8 cellular contexts compared by ENCODE assay signal in the genomic region with DNA sequence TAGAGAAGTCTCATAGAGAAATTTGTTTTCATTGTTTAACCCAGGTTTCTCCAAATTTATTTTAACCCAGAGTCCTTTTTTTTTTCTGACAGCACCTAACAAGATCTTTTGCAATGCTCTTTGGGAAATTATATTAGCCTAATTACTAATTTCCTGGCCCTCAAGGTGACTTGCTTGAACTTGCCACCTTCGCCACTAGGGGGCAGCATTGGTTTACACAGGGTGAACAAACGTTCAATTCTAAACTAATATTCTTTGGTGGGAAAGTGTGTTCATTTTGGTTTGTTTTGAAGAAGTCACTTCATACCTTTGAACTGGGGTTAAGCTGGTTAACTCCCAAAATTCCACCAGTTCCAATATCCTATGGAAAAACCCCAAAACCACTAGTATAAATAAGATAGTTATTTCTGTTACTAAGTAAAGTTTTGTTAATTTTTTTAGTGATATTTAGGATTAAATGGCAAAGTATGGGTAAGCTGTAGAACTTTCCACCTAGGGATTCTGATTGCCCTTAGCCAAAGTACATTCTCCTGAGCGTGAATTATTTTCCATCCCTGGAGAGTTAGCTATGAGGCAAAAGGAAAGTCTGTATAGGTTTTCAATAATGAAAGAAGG. TPM values are rescaled to one million over a fixed set of nuclear protein-coding genes. Genes with fewer than 3 reads are reported as not detected.
DNase-seq lines count a peak whose midpoint lies in the region; ATAC-seq, FAIRE-seq and TF ChIP-seq lines count a peak whose summit lies in the region.

No MANE protein-coding gene starts in this region.

- H3K9me3 ChIP-seq in A549, result no peaks in the 10 kb centered on the region
- H3K9me3 ChIP-seq in ovary, result no peaks in the 10 kb centered on the region
- no peaks in the 10 kb centered on the region for H3K9me3 ChIP-seq in tibial nerve

- H3K27me3 ChIP-seq in ovary, result no peaks in the 10 kb centered on the region
- H3K27me3 ChIP-seq in tibial nerve, result no peaks in the 10 kb centered on the region

- peak; percentile 30 to 76 for DNase-seq in A549 (ENCODE audit: low read depth in 1 of 2, low spot score in 1 of 2)
- peak; percentile 26 for DNase-seq in GM18507 (ENCODE audit: extremely low spot score, insufficient read length, low read depth)
- DNase-seq in KG1 (lab: John Stamatoyannopoulos, UW), result peak; percentile 48
- peak; percentile 58 for DNase-seq in RPMI7951 (ENCODE audit: low read depth)
- DNase-seq in activated T-helper 1 cell treated with anti-CD3 and anti-CD28 coated beads, Interleukin-2, amount 50 U/mL, for 16 hours (ENCODE audit: low read depth in 1 of 2, low spot score in 1 of 2), result peak; percentile 54 to 77
- DNase-seq in frontal cortex (ENCODE audit: low spot score in 2 of 2), result peak; percentile 16 to 58
- peak; percentile 70 to 85 (median 82) for DNase-seq in ovary
- peak; percentile 76 to 90 for DNase-seq in tibial nerve (ENCODE audit: low spot score in 2 of 2)

- POLR2A ChIA-PET in A549 (lab: Yijun Ruan, JAX), result no interaction called here

- no peak overlapping the region for H3K27ac ChIP-seq in A549
- no peak overlapping the region for H3K27ac ChIP-seq in ovary
- no peak overlapping the region for H3K27ac ChIP-seq in tibial nerve

- H3K4me1 ChIP-seq in A549 (no peaks in the 10 kb centered on the region), ovary (ENCODE audit: insufficient read depth) (no peaks in the 10 kb centered on the region), tibial nerve (peaks cover 0 to 4% (median 0%) of the 10 kb centered on the region in 4 donors)

- CTCF ChIA-PET in A549 (lab: Yijun Ruan, JAX), result interaction anchor here (0.6 to 3.6 kb wide), 21 partner anchors 10 to 792 kb away, joined by 3 to 42 read pairs (median 4); a partner anchor contains a TSS

- H3K4me3 ChIP-seq in A549 (no peak overlapping the region), ovary (no peak overlapping the region), tibial nerve (no peak overlapping the region)

- ATAC-seq in A549, result peak in 1 of 2 experiments; percentile 76; a peak in 3 of 6 replicates

- FAIRE-seq in A549 (lab: Jason Lieb, UNC) (no peak), GM18507 (lab: Jason Lieb, UNC) (peak; percentile 81), frontal cortex (lab: Jason Lieb, UNC) (peak; percentile 78)

- H3K36me3 ChIP-seq in ovary (no peaks in the 10 kb centered on the region), tibial nerve (no peaks in the 10 kb centered on the region)

- intact Hi-C loops in ovary (cut with DNase I), result loop anchor here in 1 of 4 donors (5.0 kb wide), 1 partner anchor 469 kb away; no protein-coding TSS in a partner anchor

- WGBS in A549 (ENCODE audit: missing lambda C conversion rate), result 5% methylated on average over 3 of the region's 3 CpGs
- WGBS in ovary, 3 donors, result 9 to 12% (median 11%) methylated on average over 3 of the region's 3 CpGs
- 4 to 8% methylated on average over 3 of the region's 3 CpGs for WGBS in tibial nerve, 2 donors

- TF ChIP-seq EP300 in A549 (IDR thresholded peaks at IDR 0.05) (no peak), ovary (IDR thresholded peaks at IDR 0.05) (no peak), tibial nerve (IDR thresholded peaks at IDR 0.05) (no peak)

- TF ChIP-seq CTCF in A549 (IDR thresholded peaks at IDR 0.05), result peak; percentile 90
- peak; percentile 60 to 86 (median 73) for TF ChIP-seq CTCF in ovary (IDR thresholded peaks at IDR 0.05)
- TF ChIP-seq CTCF in tibial nerve (IDR thresholded peaks at IDR 0.05), result peak; percentile 70 to 96 (median 85)

- no peak overlapping the region for H3K4me2 ChIP-seq in A549

- peak; percentile 77 to 83 for TF ChIP-seq RAD21 in A549 (conservative IDR thresholded peaks at IDR 0.05 in 1 of 2, IDR thresholded peaks at IDR 0.05 in 1 of 2)

- no peak for TF ChIP-seq POLR2A in A549 (IDR thresholded peaks at IDR 0.05; ENCODE audit: low read length)
- TF ChIP-seq POLR2A in ovary (IDR thresholded peaks at IDR 0.05), result no peak
- TF ChIP-seq POLR2A in tibial nerve (IDR thresholded peaks at IDR 0.05), result no peak

TF ChIP-seq in A549, 52 proteins besides CTCF, POLR2A, EP300 and RAD21:
- TF ChIP-seq RCOR1 (IDR thresholded peaks at IDR 0.05; ENCODE audit: low read depth, low read length), result no peak
- no peak for TF ChIP-seq SREBF2 (IDR thresholded peaks at IDR 0.05)
- peak; percentile 60 for TF ChIP-seq SMC3 (IDR thresholded peaks at IDR 0.05)
- no peak for TF ChIP-seq HOXB5 (CRISPR knock-in tag; IDR thresholded peaks at IDR 0.05)
- no peak for TF ChIP-seq ZSCAN20 (CRISPR knock-in tag; IDR thresholded peaks at IDR 0.05)
- TF ChIP-seq TP53 (CRISPR knock-in tag; IDR thresholded peaks at IDR 0.05), result no peak

RNA-seq across cellular contexts. Expression of a gene that starts 13.0 kb away (rescaled TPM):
- not detected in 2 replicates for polyA plus RNA-seq in A549 (2011; rRNA removed)
- not detected in 2 replicates for polyA plus RNA-seq in A549 (2012; cell fraction: cytosol; rRNA removed)
- not detected in 2 replicates for polyA plus RNA-seq in A549 (2012; cell fraction: nucleus; rRNA removed)
- polyA plus RNA-seq in A549 (2017; fragmentation: RNase III; extraction: RNeasy Plus Mini Kit Qiagen cat#74134 plus additional on column Dnase treatment), result not detected in 3 replicates
- not detected in 2 replicates for polyA minus RNA-seq in A549 (2011; rRNA and poly(A)+ RNA removed)
- total RNA-seq in RPMI7951 (2014; rRNA removed; shearing (Covaris generic)), result 0.12 and 0.29 TPM in 2 replicates
- not detected for total RNA-seq in frontal cortex
- total RNA-seq in ovary, result not detected
- under 1 TPM in 1 of 2 donors, not detected in 1; 0.43 TPM for polyA plus RNA-seq in ovary
- 1 to 10 TPM in 1 of 4 donors, under 1 TPM in 1, not detected in 2; 0.66 to 1.3 TPM for total RNA-seq in tibial nerve

RNA-seq across cellular contexts. Expression of a gene that starts 57.4 kb away (rescaled TPM):
- 22.1 and 23.4 TPM in 2 replicates for polyA plus RNA-seq in A549 (2011; rRNA removed)
- 22.6 and 22.7 TPM in 2 replicates for polyA plus RNA-seq in A549 (2012; cell fraction: cytosol; rRNA removed)
- polyA plus RNA-seq in A549 (2012; cell fraction: nucleus; rRNA removed), result 8.6 and 13.3 TPM in 2 replicates
- 10.4 to 14.6 TPM (median 14.0 TPM) in 3 replicates for polyA plus RNA-seq in A549 (2017; fragmentation: RNase III; extraction: RNeasy Plus Mini Kit Qiagen cat#74134 plus additional on column Dnase treatment)
- polyA minus RNA-seq in A549 (2011; rRNA and poly(A)+ RNA removed), result 12.5 and 20.0 TPM in 2 replicates
- total RNA-seq in RPMI7951 (2014; rRNA removed; shearing (Covaris generic)), result 13.3 and 14.4 TPM in 2 replicates
- total RNA-seq in frontal cortex, result 24.5 TPM
- total RNA-seq in ovary, result 10 to 100 TPM in 6 of 7 donors, 1 to 10 TPM in 1; 9.0 to 32.0 (median 12.8) TPM
- polyA plus RNA-seq in ovary, result 10 to 100 TPM; 11.3 to 17.7 TPM
- total RNA-seq in tibial nerve, result 10 to 100 TPM; 12.4 to 23.7 (median 19.8) TPM

Comparison
In these comparisons a context has a peak if more than half of its experiments do, and no peak if none do; other contexts are left out.
1. DNase-seq: peak in every context shown above with its lines; median percentile 83 in tibial nerve; 82 in ovary; 66 in activated T-helper 1 cell treated with anti-CD3 and anti-CD28 coated beads, Interleukin-2, amount 50 U/mL, for 16 hours; 58 in RPMI7951; 53 in A549; 48 in KG1; 37 in frontal cortex; 26 in GM18507.